In the genomic region with DNA sequence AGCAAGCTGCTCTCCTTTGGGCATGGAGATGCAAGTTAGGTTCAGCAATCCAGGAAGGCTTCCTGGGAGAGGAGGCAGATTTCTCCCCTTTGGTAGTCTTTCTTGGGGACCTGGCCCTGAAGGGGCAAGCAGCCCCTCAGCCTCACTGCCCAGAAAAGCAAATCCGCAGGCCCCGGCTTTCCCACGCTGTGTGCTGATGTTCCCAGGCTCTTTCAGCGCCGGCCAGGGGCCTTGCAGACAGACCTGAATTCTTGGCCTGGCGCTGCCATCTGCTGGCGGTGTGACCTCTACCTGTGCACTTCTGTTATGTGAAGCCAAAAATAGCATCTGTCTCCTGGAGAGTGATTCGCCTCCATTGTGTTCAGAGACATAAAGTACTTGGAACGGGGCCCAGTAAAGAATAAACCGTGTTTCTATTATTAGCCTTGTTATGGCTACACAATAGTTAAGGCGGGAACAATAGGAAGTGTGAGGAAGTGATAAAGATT, we compare ENCODE assay signal across 7 cellular contexts.
DNase-seq lines count a peak whose midpoint lies in the region; ATAC-seq and TF ChIP-seq lines count a peak whose summit lies in the region.

No MANE protein-coding gene starts in this region.

- no peaks in the 10 kb centered on the region for H3K27me3 ChIP-seq in neural cell (ENCODE audit: insufficient read depth, low read depth, low read length)

- no peak overlapping the region for H3K9ac ChIP-seq in neural cell (ENCODE audit: low read length)

- no peak for TF ChIP-seq EP300 in neural cell (conservative IDR thresholded peaks at IDR 0.05; ENCODE audit: poor library complexity, severe bottlenecking)

- H3K27ac ChIP-seq in neural cell (ENCODE audit: low read length) = no peak overlapping the region

- H3K9me2 ChIP-seq in neural cell (ENCODE audit: insufficient read depth, low read length) = no peaks in the 10 kb centered on the region

- no peak overlapping the region for H3K4me2 ChIP-seq in neural cell (ENCODE audit: low read length)

- no peaks in the 10 kb centered on the region for H3F3A ChIP-seq in neural cell (ENCODE audit: insufficient read depth, low read length, poor library complexity, severe bottlenecking)

- no peaks in the 10 kb centered on the region for H3K9me3 ChIP-seq in neural cell (ENCODE audit: low read length)

- peak; percentile 32 for TF ChIP-seq CTCF in GM12865 (IDR thresholded peaks at IDR 0.05; ENCODE audit: insufficient read depth, low read depth, low read length, missing control alignments)
- peak; percentile 80 for TF ChIP-seq CTCF in neural cell (IDR thresholded peaks at IDR 0.05; ENCODE audit: poor library complexity, severe bottlenecking)

- H2AFZ ChIP-seq in neural cell (ENCODE audit: low read depth, low read length) = peak overlapping the region; percentile 51

- no peaks in the 10 kb centered on the region for H3K36me3 ChIP-seq in neural cell (ENCODE audit: insufficient read depth, low read length)

- H3K79me2 ChIP-seq in neural cell (replicated peaks; ENCODE audit: insufficient read depth, low read length) = no peaks in the 10 kb centered on the region

- peak; percentile 81 for TF ChIP-seq RAD21 in neural cell (conservative IDR thresholded peaks at IDR 0.05)

- H3K4me3 ChIP-seq in GM12865 (ENCODE audit: low read depth, low read length) = no peak overlapping the region
- no peak overlapping the region for H3K4me3 ChIP-seq in neural cell (ENCODE audit: low read length)

- DNase-seq in GM12865 (ENCODE audit: low read depth) (peak; percentile 53), NCI-H128 (lab: John Stamatoyannopoulos, UW; ENCODE audit: unreplicated experiment) (peak; percentile 95), SW480 (ENCODE audit: low spot score) (peak; percentile 88), fibroblast of gingiva (ENCODE audit: low read depth) (peak; percentile 49)

- H4K20me1 ChIP-seq in neural cell (ENCODE audit: insufficient read depth) = no peaks in the 10 kb centered on the region

- no peak for ATAC-seq in GM19328 (IDR thresholded peaks at IDR 0.05; ENCODE audit: unreplicated experiment)
- no peak for ATAC-seq in GM18867 (IDR thresholded peaks at IDR 0.05; ENCODE audit: unreplicated experiment)

TF ChIP-seq in neural cell, 6 proteins besides CTCF, POLR2A, EP300 and RAD21:
- TF ChIP-seq MXI1 (conservative IDR thresholded peaks at IDR 0.05; ENCODE audit: poor library complexity, severe bottlenecking) (no peak), SMC3 (conservative IDR thresholded peaks at IDR 0.05; ENCODE audit: poor library complexity) (peak; percentile 81)
